Comparison of ENCODE assay signal across 1 cellular context in the genomic region with DNA sequence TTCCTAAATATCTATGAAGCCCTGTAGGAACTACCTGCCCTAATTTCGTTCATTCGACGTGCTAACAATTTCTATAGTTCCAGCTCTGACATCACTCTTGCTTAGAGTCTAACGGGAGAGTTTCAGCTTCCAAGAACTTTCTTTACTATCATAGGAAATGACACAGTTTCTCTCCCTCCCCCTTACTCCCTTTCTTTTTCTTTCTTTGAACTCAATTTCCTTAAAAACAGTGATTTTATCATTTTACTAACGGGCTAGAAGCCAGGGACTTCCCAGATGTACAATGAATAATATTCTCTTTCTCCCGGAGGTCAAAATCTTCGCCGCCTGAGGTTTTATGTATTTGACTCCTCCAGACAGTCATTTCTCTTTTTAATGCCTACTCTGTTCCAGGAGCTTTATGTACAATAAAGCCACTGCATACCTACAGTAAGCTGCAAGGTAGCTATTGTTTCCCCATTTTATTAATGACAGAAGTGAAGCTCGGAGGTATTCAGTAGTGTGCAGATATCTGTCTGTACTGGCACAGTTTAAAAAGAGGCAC.
TF ChIP-seq lines count a peak whose summit lies in the region.

No MANE protein-coding gene starts in this region.

TF ChIP-seq in SK-N-SH treated with all-trans-retinoic acid at 6 μM for 48 hours, 23 proteins besides CTCF, POLR2A, EP300 and RAD21 (continued from another document):
- no peak for TF ChIP-seq TSHZ2 (CRISPR knock-in tag; IDR thresholded peaks at IDR 0.05)
- TF ChIP-seq ZFP30 (CRISPR knock-in tag; IDR thresholded peaks at IDR 0.05): no peak
- no peak for TF ChIP-seq ARNTL (CRISPR knock-in tag; IDR thresholded peaks at IDR 0.05; ENCODE audit: borderline replicate concordance, low read depth)
- TF ChIP-seq SNAI2 (CRISPR knock-in tag; IDR thresholded peaks at IDR 0.05): no peak
- TF ChIP-seq PPARA (CRISPR knock-in tag; IDR thresholded peaks at IDR 0.05; ENCODE audit: borderline replicate concordance): no peak
- no peak for TF ChIP-seq ZFP3 (CRISPR knock-in tag; IDR thresholded peaks at IDR 0.05)
- TF ChIP-seq ZC3H10 (CRISPR knock-in tag; IDR thresholded peaks at IDR 0.05): no peak
